In the genomic region with DNA sequence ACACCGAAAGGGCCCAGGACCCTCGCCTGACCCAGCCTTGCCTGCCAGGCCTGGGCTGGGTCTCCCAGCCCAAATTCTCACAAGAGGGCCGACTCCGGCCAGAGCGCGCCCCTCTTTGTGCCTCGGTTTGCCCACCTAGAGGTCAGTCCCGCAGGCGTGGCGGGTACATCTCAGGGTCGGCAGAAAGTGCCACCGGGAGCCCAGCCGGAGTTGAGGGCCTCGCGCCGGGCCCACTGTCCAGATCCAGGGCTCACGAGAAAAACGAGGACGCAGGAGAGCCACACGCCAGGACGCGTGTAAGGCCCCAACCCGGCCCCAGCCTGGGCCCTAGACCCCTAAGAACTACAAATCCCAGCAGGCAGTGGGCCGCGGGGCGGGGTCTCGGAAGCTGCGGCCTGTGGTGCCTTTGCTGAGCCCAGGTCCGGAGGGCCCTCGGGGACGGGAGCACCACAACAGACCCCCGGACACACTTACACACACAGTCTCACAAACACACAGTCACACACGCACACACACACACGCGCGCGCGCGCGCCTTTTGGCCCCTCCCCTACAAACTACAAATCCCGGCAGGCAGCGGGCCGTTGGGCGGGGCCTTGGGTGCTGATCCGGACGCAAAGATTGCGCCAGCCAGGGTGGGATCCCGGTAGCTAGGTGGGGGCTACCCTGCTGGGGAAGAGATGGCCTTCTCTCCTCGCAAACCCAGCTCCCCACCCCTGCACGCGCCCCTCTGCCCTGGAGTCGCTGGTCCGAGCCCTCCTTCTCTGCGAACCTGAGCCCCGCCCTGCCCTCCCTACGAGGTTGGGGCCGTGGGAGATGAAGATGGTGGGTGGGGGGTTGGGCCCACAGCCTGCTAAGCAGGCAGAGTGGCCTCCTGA, we compare ENCODE assay signal across 1 cellular context.
TF ChIP-seq lines count a peak whose summit lies in the region.

A gene (plus strand): TSS at position 583 of the 877 bp plus-strand sequence. CDS start 10,752 bp downstream, outside the sequence.

TF ChIP-seq in HepG2, 621 proteins besides CTCF, POLR2A, EP300 and RAD21 (continued from another document and continues in another):
- TF ChIP-seq, protein P1, sequence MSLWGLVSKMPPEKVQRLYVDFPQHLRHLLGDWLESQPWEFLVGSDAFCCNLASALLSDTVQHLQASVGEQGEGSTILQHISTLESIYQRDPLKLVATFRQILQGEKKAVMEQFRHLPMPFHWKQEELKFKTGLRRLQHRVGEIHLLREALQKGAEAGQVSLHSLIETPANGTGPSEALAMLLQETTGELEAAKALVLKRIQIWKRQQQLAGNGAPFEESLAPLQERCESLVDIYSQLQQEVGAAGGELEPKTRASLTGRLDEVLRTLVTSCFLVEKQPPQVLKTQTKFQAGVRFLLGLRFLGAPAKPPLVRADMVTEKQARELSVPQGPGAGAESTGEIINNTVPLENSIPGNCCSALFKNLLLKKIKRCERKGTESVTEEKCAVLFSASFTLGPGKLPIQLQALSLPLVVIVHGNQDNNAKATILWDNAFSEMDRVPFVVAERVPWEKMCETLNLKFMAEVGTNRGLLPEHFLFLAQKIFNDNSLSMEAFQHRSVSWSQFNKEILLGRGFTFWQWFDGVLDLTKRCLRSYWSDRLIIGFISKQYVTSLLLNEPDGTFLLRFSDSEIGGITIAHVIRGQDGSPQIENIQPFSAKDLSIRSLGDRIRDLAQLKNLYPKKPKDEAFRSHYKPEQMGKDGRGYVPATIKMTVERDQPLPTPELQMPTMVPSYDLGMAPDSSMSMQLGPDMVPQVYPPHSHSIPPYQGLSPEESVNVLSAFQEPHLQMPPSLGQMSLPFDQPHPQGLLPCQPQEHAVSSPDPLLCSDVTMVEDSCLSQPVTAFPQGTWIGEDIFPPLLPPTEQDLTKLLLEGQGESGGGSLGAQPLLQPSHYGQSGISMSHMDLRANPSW (CRISPR knock-in tag; IDR thresholded peaks at IDR 0.05; ENCODE audit: borderline replicate concordance), result no peak
- TF ChIP-seq ARNT (IDR thresholded peaks at IDR 0.05), result no peak
- TF ChIP-seq, protein P2, sequence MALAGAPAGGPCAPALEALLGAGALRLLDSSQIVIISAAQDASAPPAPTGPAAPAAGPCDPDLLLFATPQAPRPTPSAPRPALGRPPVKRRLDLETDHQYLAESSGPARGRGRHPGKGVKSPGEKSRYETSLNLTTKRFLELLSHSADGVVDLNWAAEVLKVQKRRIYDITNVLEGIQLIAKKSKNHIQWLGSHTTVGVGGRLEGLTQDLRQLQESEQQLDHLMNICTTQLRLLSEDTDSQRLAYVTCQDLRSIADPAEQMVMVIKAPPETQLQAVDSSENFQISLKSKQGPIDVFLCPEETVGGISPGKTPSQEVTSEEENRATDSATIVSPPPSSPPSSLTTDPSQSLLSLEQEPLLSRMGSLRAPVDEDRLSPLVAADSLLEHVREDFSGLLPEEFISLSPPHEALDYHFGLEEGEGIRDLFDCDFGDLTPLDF (CRISPR knock-in tag; IDR thresholded peaks at IDR 0.05), result peak; percentile 91
- TF ChIP-seq HNRNPK (IDR thresholded peaks at IDR 0.05; ENCODE audit: low read depth, low read length, poor library complexity, severe bottlenecking), result peak; percentile 85
- TF ChIP-seq ZNF253 (CRISPR knock-in tag; IDR thresholded peaks at IDR 0.05; ENCODE audit: borderline replicate concordance), result peak; percentile 54; the same call in 1 of the 2 replicates
- TF ChIP-seq, protein P3, sequence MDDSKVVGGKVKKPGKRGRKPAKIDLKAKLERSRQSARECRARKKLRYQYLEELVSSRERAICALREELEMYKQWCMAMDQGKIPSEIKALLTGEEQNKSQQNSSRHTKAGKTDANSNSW (CRISPR knock-in tag; IDR thresholded peaks at IDR 0.05; ENCODE audit: borderline replicate concordance), result no peak
- peak; percentile 72; the same call in 1 of the 2 replicates for TF ChIP-seq ZNF30 (CRISPR knock-in tag; IDR thresholded peaks at IDR 0.05)
- TF ChIP-seq ZC3H4 (CRISPR knock-in tag; IDR thresholded peaks at IDR 0.05; ENCODE audit: borderline replicate concordance), result no peak
- TF ChIP-seq HNRNPH1 (optimal IDR thresholded peaks at IDR 0.05; ENCODE audit: low read depth, low read length), result no peak
- TF ChIP-seq ZNF143 (CRISPR knock-in tag; IDR thresholded peaks at IDR 0.05), result peak; percentile 96
- TF ChIP-seq, protein P4, sequence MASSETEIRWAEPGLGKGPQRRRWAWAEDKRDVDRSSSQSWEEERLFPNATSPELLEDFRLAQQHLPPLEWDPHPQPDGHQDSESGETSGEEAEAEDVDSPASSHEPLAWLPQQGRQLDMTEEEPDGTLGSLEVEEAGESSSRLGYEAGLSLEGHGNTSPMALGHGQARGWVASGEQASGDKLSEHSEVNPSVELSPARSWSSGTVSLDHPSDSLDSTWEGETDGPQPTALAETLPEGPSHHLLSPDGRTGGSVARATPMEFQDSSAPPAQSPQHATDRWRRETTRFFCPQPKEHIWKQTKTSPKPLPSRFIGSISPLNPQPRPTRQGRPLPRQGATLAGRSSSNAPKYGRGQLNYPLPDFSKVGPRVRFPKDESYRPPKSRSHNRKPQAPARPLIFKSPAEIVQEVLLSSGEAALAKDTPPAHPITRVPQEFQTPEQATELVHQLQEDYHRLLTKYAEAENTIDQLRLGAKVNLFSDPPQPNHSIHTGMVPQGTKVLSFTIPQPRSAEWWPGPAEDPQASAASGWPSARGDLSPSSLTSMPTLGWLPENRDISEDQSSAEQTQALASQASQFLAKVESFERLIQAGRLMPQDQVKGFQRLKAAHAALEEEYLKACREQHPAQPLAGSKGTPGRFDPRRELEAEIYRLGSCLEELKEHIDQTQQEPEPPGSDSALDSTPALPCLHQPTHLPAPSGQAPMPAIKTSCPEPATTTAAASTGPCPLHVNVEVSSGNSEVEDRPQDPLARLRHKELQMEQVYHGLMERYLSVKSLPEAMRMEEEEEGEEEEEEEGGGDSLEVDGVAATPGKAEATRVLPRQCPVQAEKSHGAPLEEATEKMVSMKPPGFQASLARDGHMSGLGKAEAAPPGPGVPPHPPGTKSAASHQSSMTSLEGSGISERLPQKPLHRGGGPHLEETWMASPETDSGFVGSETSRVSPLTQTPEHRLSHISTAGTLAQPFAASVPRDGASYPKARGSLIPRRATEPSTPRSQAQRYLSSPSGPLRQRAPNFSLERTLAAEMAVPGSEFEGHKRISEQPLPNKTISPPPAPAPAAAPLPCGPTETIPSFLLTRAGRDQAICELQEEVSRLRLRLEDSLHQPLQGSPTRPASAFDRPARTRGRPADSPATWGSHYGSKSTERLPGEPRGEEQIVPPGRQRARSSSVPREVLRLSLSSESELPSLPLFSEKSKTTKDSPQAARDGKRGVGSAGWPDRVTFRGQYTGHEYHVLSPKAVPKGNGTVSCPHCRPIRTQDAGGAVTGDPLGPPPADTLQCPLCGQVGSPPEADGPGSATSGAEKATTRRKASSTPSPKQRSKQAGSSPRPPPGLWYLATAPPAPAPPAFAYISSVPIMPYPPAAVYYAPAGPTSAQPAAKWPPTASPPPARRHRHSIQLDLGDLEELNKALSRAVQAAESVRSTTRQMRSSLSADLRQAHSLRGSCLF (CRISPR knock-in tag; IDR thresholded peaks at IDR 0.05; ENCODE audit: borderline replicate concordance), result peak; percentile 4; the same call in 1 of the 2 replicates
- peak; percentile 57; the same call in 1 of the 2 replicates for TF ChIP-seq EED (CRISPR knock-in tag; IDR thresholded peaks at IDR 0.05)
- TF ChIP-seq SP1 (IDR thresholded peaks at IDR 0.05), result no peak
- TF ChIP-seq SP1 (CRISPR knock-in tag; IDR thresholded peaks at IDR 0.05), result peak; percentile 96
- TF ChIP-seq ZNF432 (CRISPR knock-in tag; IDR thresholded peaks at IDR 0.05; ENCODE audit: borderline replicate concordance), result no peak
- no peak for TF ChIP-seq ZNF296 (CRISPR knock-in tag; conservative IDR thresholded peaks at IDR 0.05)
- peak; percentile 64; the same call in 1 of the 2 replicates for TF ChIP-seq MZF1 (CRISPR knock-in tag; IDR thresholded peaks at IDR 0.05; ENCODE audit: borderline replicate concordance)
- TF ChIP-seq ELF4 (CRISPR knock-in tag; IDR thresholded peaks at IDR 0.05; ENCODE audit: borderline replicate concordance), result peak; percentile 96
- TF ChIP-seq MATR3 (CRISPR knock-in tag; IDR thresholded peaks at IDR 0.05), result no peak
- TF ChIP-seq ZNF446 (CRISPR knock-in tag; IDR thresholded peaks at IDR 0.05), result peak; percentile 34; the same call in 1 of the 2 replicates
- TF ChIP-seq, protein P5, sequence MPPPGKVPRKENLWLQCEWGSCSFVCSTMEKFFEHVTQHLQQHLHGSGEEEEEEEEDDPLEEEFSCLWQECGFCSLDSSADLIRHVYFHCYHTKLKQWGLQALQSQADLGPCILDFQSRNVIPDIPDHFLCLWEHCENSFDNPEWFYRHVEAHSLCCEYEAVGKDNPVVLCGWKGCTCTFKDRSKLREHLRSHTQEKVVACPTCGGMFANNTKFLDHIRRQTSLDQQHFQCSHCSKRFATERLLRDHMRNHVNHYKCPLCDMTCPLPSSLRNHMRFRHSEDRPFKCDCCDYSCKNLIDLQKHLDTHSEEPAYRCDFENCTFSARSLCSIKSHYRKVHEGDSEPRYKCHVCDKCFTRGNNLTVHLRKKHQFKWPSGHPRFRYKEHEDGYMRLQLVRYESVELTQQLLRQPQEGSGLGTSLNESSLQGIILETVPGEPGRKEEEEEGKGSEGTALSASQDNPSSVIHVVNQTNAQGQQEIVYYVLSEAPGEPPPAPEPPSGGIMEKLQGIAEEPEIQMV (CRISPR knock-in tag; IDR thresholded peaks at IDR 0.05; ENCODE audit: low read depth), result peak; percentile 75
- peak; percentile 56 for TF ChIP-seq FOXK1 (CRISPR knock-in tag; IDR thresholded peaks at IDR 0.05; ENCODE audit: borderline replicate concordance, low read depth)
- peak; percentile 65 for TF ChIP-seq PHF21A (CRISPR knock-in tag; IDR thresholded peaks at IDR 0.05)
- peak; percentile 73 for TF ChIP-seq ZNF589 (CRISPR knock-in tag; conservative IDR thresholded peaks at IDR 0.05)
- TF ChIP-seq, protein P6, sequence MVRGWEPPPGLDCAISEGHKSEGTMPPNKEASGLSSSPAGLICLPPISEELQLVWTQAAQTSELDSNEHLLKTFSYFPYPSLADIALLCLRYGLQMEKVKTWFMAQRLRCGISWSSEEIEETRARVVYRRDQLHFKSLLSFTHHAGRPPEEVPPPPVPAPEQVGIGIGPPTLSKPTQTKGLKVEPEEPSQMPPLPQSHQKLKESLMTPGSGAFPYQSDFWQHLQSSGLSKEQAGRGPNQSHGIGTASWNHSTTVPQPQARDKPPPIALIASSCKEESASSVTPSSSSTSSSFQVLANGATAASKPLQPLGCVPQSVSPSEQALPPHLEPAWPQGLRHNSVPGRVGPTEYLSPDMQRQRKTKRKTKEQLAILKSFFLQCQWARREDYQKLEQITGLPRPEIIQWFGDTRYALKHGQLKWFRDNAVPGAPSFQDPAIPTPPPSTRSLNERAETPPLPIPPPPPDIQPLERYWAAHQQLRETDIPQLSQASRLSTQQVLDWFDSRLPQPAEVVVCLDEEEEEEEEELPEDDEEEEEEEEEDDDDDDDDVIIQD (CRISPR knock-in tag; IDR thresholded peaks at IDR 0.05; ENCODE audit: low read depth), result no peak
- peak; percentile 47 for TF ChIP-seq TEAD3 (CRISPR knock-in tag; optimal IDR thresholded peaks at IDR 0.05; ENCODE audit: borderline replicate concordance)
- TF ChIP-seq ZNF883 (CRISPR knock-in tag; IDR thresholded peaks at IDR 0.05; ENCODE audit: not compliant biosample characterization), result peak; percentile 35
- TF ChIP-seq ZNF224 (CRISPR knock-in tag; IDR thresholded peaks at IDR 0.05), result no peak
- no peak; the same call in 1 of the 2 replicates for TF ChIP-seq ZFP36L2 (CRISPR knock-in tag; IDR thresholded peaks at IDR 0.05)
- 0 out of 2 replicates have a peak, but pooled peaks have one; percentile 67 for TF ChIP-seq SETDB1 (CRISPR knock-in tag; IDR thresholded peaks at IDR 0.05; ENCODE audit: borderline replicate concordance)
- no peak for TF ChIP-seq TOE1 (CRISPR knock-in tag; IDR thresholded peaks at IDR 0.05)
- TF ChIP-seq SUZ12 (IDR thresholded peaks at IDR 0.05; ENCODE audit: low read depth, low read length), result peak; percentile 79
- peak; percentile 51; the same call in 1 of the 2 replicates for TF ChIP-seq PPARG (CRISPR knock-in tag; conservative IDR thresholded peaks at IDR 0.05)
- peak; percentile 34 for TF ChIP-seq ZNF781 (CRISPR knock-in tag; IDR thresholded peaks at IDR 0.05; ENCODE audit: borderline replicate concordance, not compliant biosample characterization)
- TF ChIP-seq RARG (CRISPR knock-in tag; IDR thresholded peaks at IDR 0.05; ENCODE audit: low read depth), result no peak
